ENCODE assay signal across 18 cellular contexts in genomic region chr18:79210002-79210910, GRCh38.
"Had no signal": no experiment of that assay in that cellular context is flagged by ENCODE, and none has a peak within 500 bp of the region (broad histone marks: within the 10 kb centered on the region; RNA-seq: fewer than 3 reads in every experiment).

No MANE protein-coding gene starts in this region.

- H3K9me3 ChIP-seq: breast epithelium, right atrium auricular region, suprapubic skin had no signal

- H2AFZ ChIP-seq: hepatocyte had no signal

- H3K4me1 ChIP-seq: breast epithelium, right atrium auricular region, suprapubic skin had no signal

- H3K36me3 Mint-ChIP-seq: natural killer cell had no signal

- H3K9me3 Mint-ChIP-seq: activated CD4-positive, alpha-beta T cell treated with anti-CD3 and anti-CD28 coated beads, Interleukin-2, amount 10 ng/mL, durations not matched to agents 7 days and 5 days; natural killer cell; T-helper 2 cell treated with Interferon-gamma antibody and Interleukin-4, amounts not matched to agents 5 μg/mL and 100 μg/mL, for 36 hours; type B pancreatic cell had no signal

- H3K27me3 Mint-ChIP-seq: activated CD4-positive, alpha-beta T cell treated with anti-CD3 and anti-CD28 coated beads, Interleukin-2, amount 10 ng/mL, durations not matched to agents 7 days and 5 days; progenitor cell of endocrine pancreas; type B pancreatic cell had no signal

- H3K27me3 ChIP-seq: breast epithelium, dorsolateral prefrontal cortex, hepatocyte, right atrium auricular region, suprapubic skin had no signal

- H3K4me2 ChIP-seq: hepatocyte had no signal

- H3K27ac Mint-ChIP-seq: activated CD4-positive, alpha-beta T cell treated with anti-CD3 and anti-CD28 coated beads, Interleukin-2, amount 10 ng/mL, durations not matched to agents 7 days and 5 days; natural killer cell; progenitor cell of endocrine pancreas; T-helper 2 cell treated with Interferon-gamma antibody and Interleukin-4, amounts not matched to agents 5 μg/mL and 100 μg/mL, for 36 hours; type B pancreatic cell had no signal

- H3K36me3 ChIP-seq: breast epithelium had no signal

- H3K4me3 ChIP-seq: breast epithelium, dorsolateral prefrontal cortex, hepatocyte, right atrium auricular region, skin epidermis, suprapubic skin had no signal

- H3K27ac ChIP-seq: breast epithelium, dorsolateral prefrontal cortex, hepatocyte, right atrium auricular region, skin epidermis, suprapubic skin had no signal

- DNase-seq: activated CD4-positive, alpha-beta T cell treated with anti-CD3 and anti-CD28 coated beads, Interleukin-2, amount 10 ng/mL, durations not matched to agents 7 days and 5 days; activated CD8-positive, alpha-beta memory T cell treated with anti-CD3 and anti-CD28 coated beads, Interleukin-2, amount 50 U/mL, for 48 hours; aorta; dorsolateral prefrontal cortex; mesendoderm; natural killer cell; occipital lobe; stimulated activated CD4-positive, alpha-beta T cell treated with anti-CD3 and anti-CD28 coated beads, Interleukin-15, amount 100 ng/mL, for 24 hours; stimulated activated CD4-positive, alpha-beta T cell treated with anti-CD3 and anti-CD28 coated beads, Interleukin-4, amount 100 ng/mL, for 1 hour; stimulated activated naive CD4-positive, alpha-beta T cell treated with Interleukin-2 at 50 U/mL for 16 hours had no signal

- H3K4me3 Mint-ChIP-seq: activated CD4-positive, alpha-beta T cell treated with anti-CD3 and anti-CD28 coated beads, Interleukin-2, amount 10 ng/mL, durations not matched to agents 7 days and 5 days; natural killer cell; T-helper 2 cell treated with Interferon-gamma antibody and Interleukin-4, amounts not matched to agents 5 μg/mL and 100 μg/mL, for 36 hours; type B pancreatic cell had no signal
